In the genomic region with DNA sequence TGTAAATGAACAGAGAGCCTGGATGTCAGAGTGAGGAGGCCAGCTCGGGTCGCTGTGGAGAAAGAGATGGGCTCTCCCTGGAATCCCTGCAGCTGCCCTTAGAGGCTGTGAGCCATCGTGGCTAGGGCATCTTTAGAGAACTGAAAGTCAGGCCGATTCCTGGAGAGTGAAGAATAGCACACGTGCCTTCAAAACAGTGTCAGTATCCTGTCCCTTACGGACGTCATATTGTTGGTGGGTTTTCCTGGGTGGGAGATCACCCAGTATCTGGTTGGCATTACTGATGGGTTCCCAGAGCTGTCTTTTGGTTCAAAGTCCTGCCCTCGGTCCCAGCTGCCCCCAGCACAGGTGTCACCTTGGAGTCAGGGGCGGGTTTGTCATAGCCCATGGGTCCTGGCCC, we compare ENCODE assay signal across 13 cellular contexts. TPM values are rescaled to one million over a fixed set of nuclear protein-coding genes. Genes with fewer than 3 reads are reported as not detected.
A peak's percentile ranks its signal among the peaks of the same experiment; 100 is the strongest.
DNase-seq lines count a peak whose midpoint lies in the region; ATAC-seq and TF ChIP-seq lines count a peak whose summit lies in the region.
"Had no signal": no experiment of that assay in that cellular context is flagged by ENCODE, and none has a peak within 500 bp of the region (broad histone marks: within the 10 kb centered on the region; RNA-seq: fewer than 3 reads in every experiment).

No MANE protein-coding gene starts in this region.

- peak overlapping the region; percentile 98 for H3K27ac ChIP-seq in DND-41 (ENCODE audit: low read length)
- H3K27ac ChIP-seq in KOPT-K1 (ENCODE audit: low read depth, low read length, poor library complexity, severe bottlenecking): peak overlapping the region; percentile 98
- peak overlapping the region; percentile 94 for H3K27ac ChIP-seq in effector memory CD4-positive, alpha-beta T cell (ENCODE audit: insufficient read depth, low read length, poor library complexity, severe bottlenecking)
- H3K27ac ChIP-seq: tibial artery had no signal

- H3K27me3 ChIP-seq in DND-41 (ENCODE audit: insufficient read depth, low read length, poor library complexity): no peaks in the 10 kb centered on the region
- H3K27me3 ChIP-seq in effector memory CD4-positive, alpha-beta T cell (replicated peaks; ENCODE audit: control insufficient read depth, insufficient read depth, low read length, poor library complexity, severe bottlenecking): no peaks in the 10 kb centered on the region

- peaks cover 65% of the 10 kb centered on the region for H3K79me2 ChIP-seq in DND-41 (ENCODE audit: insufficient read depth, low read length)

- H2AFZ ChIP-seq in DND-41 (ENCODE audit: low read depth, low read length): no peak overlapping the region

- no peak for ATAC-seq in DND-41 (ENCODE audit: insufficient read depth, low read depth)
- peak; percentile 28 for ATAC-seq in GM19035 (IDR thresholded peaks at IDR 0.05; ENCODE audit: unreplicated experiment)
- no peak for ATAC-seq in esophagus mucosa
- ATAC-seq: left cardiac atrium had no signal

- H3K9me3 ChIP-seq in DND-41 (ENCODE audit: insufficient read depth, low read length, severe bottlenecking): no peaks in the 10 kb centered on the region
- no peaks in the 10 kb centered on the region for H3K9me3 ChIP-seq in KOPT-K1 (ENCODE audit: insufficient read depth, low read length, poor library complexity, severe bottlenecking)
- H3K9me3 ChIP-seq in effector memory CD4-positive, alpha-beta T cell (ENCODE audit: control insufficient read depth, low read length): no peaks in the 10 kb centered on the region
- H3K9me3 ChIP-seq: tibial artery had no signal

- no peaks in the 10 kb centered on the region for H4K20me1 ChIP-seq in DND-41 (ENCODE audit: insufficient read depth, low read length)

- H3K9ac ChIP-seq in DND-41 (ENCODE audit: low read depth, low read length): 0 out of 2 replicates have a peak overlapping the region, but pooled peaks have one; percentile 0

- H3K4me1 ChIP-seq in DND-41 (ENCODE audit: insufficient read depth, low read length): peaks cover 80% of the 10 kb centered on the region
- H3K4me1 ChIP-seq in effector memory CD4-positive, alpha-beta T cell (ENCODE audit: control insufficient read depth, insufficient read depth, low read length, poor library complexity, severe bottlenecking): peaks cover 72% of the 10 kb centered on the region
- H3K4me1 ChIP-seq: tibial artery had no signal

- TF ChIP-seq CTCF in DND-41 (IDR thresholded peaks at IDR 0.05; ENCODE audit: borderline replicate concordance, extremely low read depth, low read length, poor library complexity, severe bottlenecking): no peak

- no peak for DNase-seq in DND-41
- no peak for DNase-seq in effector memory CD4-positive, alpha-beta T cell
- no peak for DNase-seq in NCI-H345 treated with DMSO at 0.1 percent for 48 hours (lab: John Stamatoyannopoulos, UW; ENCODE audit: unreplicated experiment)
- DNase-seq in AML-193 (lab: John Stamatoyannopoulos, UW): no peak
- no peak for DNase-seq in epidermal melanocyte (ENCODE audit: insufficient read length, low spot score)
- DNase-seq: left cardiac atrium, NCI-H2171, T1000, tibial artery had no signal

- H3K4me2 ChIP-seq in DND-41 (ENCODE audit: insufficient read depth, low read length): peak overlapping the region; percentile 64

- H3K36me3 ChIP-seq in DND-41 (ENCODE audit: insufficient read depth, low read length) (peaks cover 69% of the 10 kb centered on the region), KOPT-K1 (ENCODE audit: insufficient read depth, low read length) (peaks cover 79% of the 10 kb centered on the region)
- peaks cover 38% of the 10 kb centered on the region for H3K36me3 ChIP-seq in effector memory CD4-positive, alpha-beta T cell (ENCODE audit: control insufficient read depth, insufficient read depth, low read length)
- H3K36me3 ChIP-seq: tibial artery had no signal

- H3K4me3 ChIP-seq in DND-41 (ENCODE audit: low read depth in 1 of 2, low read length in 2 of 2): no peak overlapping the region
- no peak overlapping the region for H3K4me3 ChIP-seq in effector memory CD4-positive, alpha-beta T cell (ENCODE audit: insufficient read depth, low read depth, low read length, poor library complexity, severe bottlenecking)
- H3K4me3 ChIP-seq: tibial artery had no signal

RNA-seq across cellular contexts. Expression of gene IKZF1, which starts 25.3 kb away (rescaled TPM):
- total RNA-seq in esophagus mucosa: 2.1 TPM
- total RNA-seq: RPMI7951 had no signal
